ENCODE assay signal across 16 cellular contexts in the genomic region with DNA sequence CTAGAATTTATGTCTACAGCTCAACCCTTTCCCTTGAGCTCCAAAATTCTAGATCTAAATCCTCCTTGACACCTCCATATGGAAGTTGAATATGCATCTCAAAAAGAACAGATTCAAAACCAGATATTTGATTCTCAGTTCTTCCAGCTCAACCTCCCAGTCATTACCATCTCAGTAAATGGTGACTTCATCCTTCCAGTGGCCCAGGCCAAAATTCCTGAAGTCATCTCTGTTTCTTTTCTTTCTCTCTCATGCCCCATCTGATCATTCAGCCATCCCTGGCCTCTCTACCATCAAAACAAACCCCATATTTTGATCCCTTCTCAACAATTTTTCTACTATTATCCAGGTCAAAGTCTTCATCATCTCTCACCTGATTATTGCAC. TPM values are rescaled to one million over a fixed set of nuclear protein-coding genes. Genes with fewer than 3 reads are reported as not detected.
DNase-seq lines count a peak whose midpoint lies in the region; ATAC-seq and TF ChIP-seq lines count a peak whose summit lies in the region.
"Had no signal": no experiment of that assay in that cellular context is flagged by ENCODE, and none has a peak within 500 bp of the region (broad histone marks: within the 10 kb centered on the region; RNA-seq: fewer than 3 reads in every experiment).

No MANE protein-coding gene starts in this region.

- H3K4me1 ChIP-seq in IMR-90 (ENCODE audit: control insufficient read depth, insufficient read depth, low read length): peaks cover 16% of the 10 kb centered on the region
- peaks cover 31% of the 10 kb centered on the region for H3K4me1 ChIP-seq in fibroblast of lung (ENCODE audit: control insufficient read depth, extremely low read depth, insufficient read depth, low read length)
- H3K4me1 ChIP-seq in upper lobe of right lung: no peaks in the 10 kb centered on the region
- no peaks in the 10 kb centered on the region for H3K4me1 ChIP-seq in HAP-1
- H3K4me1 ChIP-seq: thyroid gland had no signal

- TF ChIP-seq RAD21 in IMR-90 (IDR thresholded peaks at IDR 0.05; ENCODE audit: low read length): no peak

- H3K4me2 ChIP-seq in IMR-90 (ENCODE audit: low read depth, low read length) (peak overlapping the region; percentile 56; the same call in 1 of the 2 replicates), fibroblast of lung (ENCODE audit: extremely low read depth, insufficient read depth, low read length) (peak overlapping the region; percentile 4)

- intact Hi-C loops in IMR-90 (cut with micrococcal nuclease): loop anchor here (1.0 kb wide), 2 partner anchors 29 to 162 kb away; a partner anchor contains a TSS
- intact Hi-C loops in upper lobe of right lung (cut with DNase I): no loop called here

- H3K9me3 ChIP-seq in IMR-90 (ENCODE audit: control insufficient read depth, insufficient read depth, low read length): no peaks in the 10 kb centered on the region
- H3K9me3 ChIP-seq in fibroblast of lung (ENCODE audit: control insufficient read depth, insufficient read depth, low read depth, low read length): no peaks in the 10 kb centered on the region
- no peaks in the 10 kb centered on the region for H3K9me3 ChIP-seq in upper lobe of right lung
- no peaks in the 10 kb centered on the region for H3K9me3 ChIP-seq in HAP-1
- H3K9me3 ChIP-seq: neutrophil, thyroid gland had no signal

- CTCF ChIA-PET in IMR-90 (lab: Yijun Ruan, JAX): interaction anchor here (0.6 to 1.0 kb wide), 2 partner anchors 102 to 187 kb away, joined by 3 read pairs; no protein-coding TSS in a partner anchor

- H3K4me1 Mint-ChIP-seq in mesothelial cell of epicardium: peaks cover 59% of the 10 kb centered on the region
- H3K4me1 Mint-ChIP-seq: activated naive CD4-positive, alpha-beta T cell treated with anti-CD3 and anti-CD28 coated beads, Interleukin-2, amount 10 ng/mL, durations not matched to agents 7 days and 5 days had no signal

- peak overlapping the region; percentile 93 for H3K27ac ChIP-seq in IMR-90 (ENCODE audit: insufficient read depth, low read length)
- peak overlapping the region; percentile 76 for H3K27ac ChIP-seq in fibroblast of lung (ENCODE audit: insufficient read depth, low read length)
- peak overlapping the region; percentile 47 for H3K27ac ChIP-seq in upper lobe of right lung
- H3K27ac ChIP-seq: C4-2B, neutrophil, thyroid gland had no signal

- H2BK15ac ChIP-seq in IMR-90 (ENCODE audit: low read depth, low read length): peak overlapping the region; percentile 48; the same call in 2 of the 3 replicates

- POLR2A ChIA-PET in IMR-90 (lab: Charles Lee; ENCODE audit: unreplicated experiment): no interaction called here

- H3K27me3 ChIP-seq in IMR-90 (ENCODE audit: control insufficient read depth, insufficient read depth, low read length): no peaks in the 10 kb centered on the region
- H3K27me3 ChIP-seq in fibroblast of lung (ENCODE audit: control insufficient read depth, insufficient read depth, low read length): no peaks in the 10 kb centered on the region
- H3K27me3 ChIP-seq in upper lobe of right lung: no peaks in the 10 kb centered on the region
- H3K27me3 ChIP-seq in HAP-1 (ENCODE audit: low read depth): no peaks in the 10 kb centered on the region
- H3K27me3 ChIP-seq: neutrophil, thyroid gland had no signal

- TF ChIP-seq CTCF in IMR-90 (conservative IDR thresholded peaks at IDR 0.05; ENCODE audit: low read depth, low read length) (no peak), fibroblast of lung (conservative IDR thresholded peaks at IDR 0.05 in 1 of 2, IDR thresholded peaks at IDR 0.05 in 1 of 2; ENCODE audit: low read depth in 1 of 2, low read length in 2 of 2) (no peak), mesothelial cell of epicardium (IDR thresholded peaks at IDR 0.05; ENCODE audit: unreplicated experiment) (no peak), upper lobe of right lung (IDR thresholded peaks at IDR 0.05) (no peak)

- H2BK20ac ChIP-seq in IMR-90 (ENCODE audit: low read depth, low read length): peak overlapping the region; percentile 92

- dilution Hi-C loops in IMR-90 (cut with HindIII; ENCODE audit: low sequenced_read_pairs, unreplicated experiment): no loop called here

- peak overlapping the region; percentile 87 for H3K14ac ChIP-seq in IMR-90 (replicated peaks; ENCODE audit: low read depth, low read length)

- no peaks in the 10 kb centered on the region for H3K79me2 ChIP-seq in fibroblast of lung (ENCODE audit: control insufficient read depth, insufficient read depth, low read length)

- in situ Hi-C loops in IMR-90 (cut with MboI; ENCODE audit: low sequenced_read_pairs) (loop anchor here (10.0 kb wide), 1 partner anchor 156 kb away; no protein-coding TSS in a partner anchor), HAP-1 (cut with MboI; ENCODE audit: low sequenced_read_pairs) (no loop called here)

- no peaks in the 10 kb centered on the region for H3K9me3 Mint-ChIP-seq in mesothelial cell of epicardium
- H3K9me3 Mint-ChIP-seq: activated naive CD4-positive, alpha-beta T cell treated with anti-CD3 and anti-CD28 coated beads, Interleukin-2, amount 10 ng/mL, durations not matched to agents 7 days and 5 days had no signal

- DNase-seq in IMR-90: peak; percentile 74
- DNase-seq in fibroblast of lung (ENCODE audit: low read depth in 2 of 2): peak in 1 of 2 donors; percentile 63
- DNase-seq in mesothelial cell of epicardium (ENCODE audit: low spot score in 2 of 2, unreplicated experiment in 2 of 2): no peak
- no peak for DNase-seq in upper lobe of right lung
- no peak for DNase-seq in medulla oblongata (ENCODE audit: extremely low spot score)
- no peak for DNase-seq in HAP-1 (ENCODE audit: low spot score in 2 of 2)
- DNase-seq in NCI-H1436 treated with DMSO at 0.1 percent for 48 hours (lab: John Stamatoyannopoulos, UW): no peak
- DNase-seq: activated naive CD4-positive, alpha-beta T cell treated with anti-CD3 and anti-CD28 coated beads, Interleukin-2, amount 10 ng/mL, durations not matched to agents 7 days and 5 days; central memory CD4-positive, alpha-beta T cell; NCI-H1092 treated with DMSO at 0.1 percent for 48 hours; NCI-H345; thyroid gland had no signal

- no peak for TF ChIP-seq POLR2A in IMR-90 (IDR thresholded peaks at IDR 0.05; ENCODE audit: low read depth, low read length)

- H3K27ac Mint-ChIP-seq in mesothelial cell of epicardium: peak overlapping the region; percentile 81
- H3K27ac Mint-ChIP-seq: activated naive CD4-positive, alpha-beta T cell treated with anti-CD3 and anti-CD28 coated beads, Interleukin-2, amount 10 ng/mL, durations not matched to agents 7 days and 5 days had no signal

- H3K4me3 ChIP-seq in IMR-90 (ENCODE audit: insufficient read depth, low read depth, low read length) (no peak overlapping the region), fibroblast of lung (replicated peaks in 1 of 4; ENCODE audit: control extremely low read depth in 1 of 4, insufficient read depth in 1 of 4, low read depth in 3 of 4, low read length in 4 of 4) (no peak overlapping the region), upper lobe of right lung (no peak overlapping the region), HAP-1 (no peak overlapping the region)
- H3K4me3 ChIP-seq: lung, thyroid gland had no signal

- H2BK5ac ChIP-seq in IMR-90 (ENCODE audit: low read depth, low read length, poor library complexity, severe bottlenecking): peak overlapping the region; percentile 96

- H2AFZ ChIP-seq in IMR-90 (replicated peaks; ENCODE audit: low read length, poor library complexity) (no peak overlapping the region), fibroblast of lung (ENCODE audit: low read length) (no peak overlapping the region)

- peak overlapping the region; percentile 28 to 83; a peak in 3 of 4 replicates for H4K8ac ChIP-seq in IMR-90 (ENCODE audit: low read depth in 2 of 2, low read length in 2 of 2)

- BruUV-seq in IMR-90 (replicated peaks; lab: Mats Ljungman, UMichigan): no TSS peak

- peak overlapping the region; percentile 93 for H2BK120ac ChIP-seq in IMR-90 (ENCODE audit: low read depth, low read length)

- H3K36me3 ChIP-seq in IMR-90 (ENCODE audit: control insufficient read depth, insufficient read depth, low read length): peaks cover 9% of the 10 kb centered on the region; the same call in 1 of the 2 replicates
- H3K36me3 ChIP-seq in fibroblast of lung (ENCODE audit: control insufficient read depth, insufficient read depth, low read length): peaks cover 2% of the 10 kb centered on the region
- H3K36me3 ChIP-seq in upper lobe of right lung: no peaks in the 10 kb centered on the region
- H3K36me3 ChIP-seq in HAP-1 (replicated peaks): no peaks in the 10 kb centered on the region
- H3K36me3 ChIP-seq: neutrophil, thyroid gland had no signal

- H3K27me3 Mint-ChIP-seq in mesothelial cell of epicardium (ENCODE audit: low read depth): no peaks in the 10 kb centered on the region
- H3K27me3 Mint-ChIP-seq: activated naive CD4-positive, alpha-beta T cell treated with anti-CD3 and anti-CD28 coated beads, Interleukin-2, amount 10 ng/mL, durations not matched to agents 7 days and 5 days had no signal

- H3K4me3 Mint-ChIP-seq in mesothelial cell of epicardium: no peak overlapping the region
- H3K4me3 Mint-ChIP-seq: activated naive CD4-positive, alpha-beta T cell treated with anti-CD3 and anti-CD28 coated beads, Interleukin-2, amount 10 ng/mL, durations not matched to agents 7 days and 5 days had no signal

- H4K5ac ChIP-seq in IMR-90 (ENCODE audit: low read depth, low read length): peak overlapping the region; percentile 85; the same call in 1 of the 2 replicates

- peak overlapping the region; percentile 77 for H4K91ac ChIP-seq in IMR-90 (ENCODE audit: insufficient read depth, low read depth, low read length)

- H3K9me1 ChIP-seq in IMR-90 (ENCODE audit: insufficient read depth, low read length): peaks cover 8% of the 10 kb centered on the region

- H3K79me1 ChIP-seq in IMR-90 (ENCODE audit: low read depth in 1 of 2, low read length in 2 of 2): peaks cover 0 to 4% of the 10 kb centered on the region in 2 experiments; a peak in 1 of 4 replicates

- H2AK9ac ChIP-seq in IMR-90 (replicated peaks; ENCODE audit: low read depth, low read length, poor library complexity): no peak overlapping the region

- H3K23ac ChIP-seq in IMR-90 (ENCODE audit: low read depth, low read length): peak overlapping the region; percentile 78

- H3K9ac ChIP-seq in IMR-90 (ENCODE audit: low read depth, low read length) (no peak overlapping the region), fibroblast of lung (ENCODE audit: insufficient read depth, low read length) (no peak overlapping the region)

- H3K18ac ChIP-seq in IMR-90 (ENCODE audit: low read depth, low read length): peak overlapping the region; percentile 95

- H2AK5ac ChIP-seq in IMR-90 (ENCODE audit: low read depth, low read length): peak overlapping the region; percentile 94; the same call in 1 of the 2 replicates

- peak overlapping the region; percentile 93; the same call in 1 of the 2 replicates for H3K4ac ChIP-seq in IMR-90 (ENCODE audit: low read depth, low read length)

- H3K36me3 Mint-ChIP-seq in mesothelial cell of epicardium: peaks cover 11% of the 10 kb centered on the region
- H3K36me3 Mint-ChIP-seq: activated naive CD4-positive, alpha-beta T cell treated with anti-CD3 and anti-CD28 coated beads, Interleukin-2, amount 10 ng/mL, durations not matched to agents 7 days and 5 days had no signal

- ATAC-seq in IMR-90 (ENCODE audit: low read depth) (peak; percentile 42), upper lobe of right lung (no peak)
- ATAC-seq: HepG2 had no signal

- H4K20me1 ChIP-seq in IMR-90 (ENCODE audit: insufficient read depth, low read length): no peaks in the 10 kb centered on the region
- no peaks in the 10 kb centered on the region for H4K20me1 ChIP-seq in fibroblast of lung (ENCODE audit: control insufficient read depth, extremely low read depth, insufficient read depth, low read length)

- H3K56ac ChIP-seq in IMR-90 (ENCODE audit: extremely low read depth, insufficient read depth, low read length): peak overlapping the region; percentile 37; the same call in 1 of the 2 replicates

RNA-seq across cellular contexts. Expression of a gene that starts 29.4 kb away (rescaled TPM):
- total RNA-seq in IMR-90 (2012; rRNA removed) (46.1 and 50.0 TPM in 2 replicates), fibroblast of lung (217 and 240 TPM in 2 replicates), mesothelial cell of epicardium (490 to 545 TPM (median 508 TPM) in 3 replicates), upper lobe of right lung (361 TPM)
- polyA plus RNA-seq in IMR-90 (2012; rRNA removed) (49.1 and 70.5 TPM in 2 replicates), fibroblast of lung (146 and 577 TPM in 2 replicates)
- 12.4 and 21.1 TPM in 2 replicates for polyA plus RNA-seq in IMR-90 (2012; cell fraction: cytosol; rRNA removed)
- polyA plus RNA-seq in IMR-90 (2012; cell fraction: nucleus; rRNA removed; ENCODE audit: low replicate concordance): 3.0 and 48.6 TPM in 2 replicates
- polyA plus RNA-seq in fibroblast of lung (2012): 74.3 and 273 TPM in 2 replicates
- 12.2 and 24.6 TPM in 2 replicates for polyA minus RNA-seq in fibroblast of lung (ENCODE audit: low replicate concordance)
- total RNA-seq: HepG2 had no signal
- polyA plus RNA-seq: HepG2 had no signal

RNA-seq across cellular contexts. Expression of a gene that starts 42.0 kb away (rescaled TPM):
- total RNA-seq in IMR-90 (2012; rRNA removed) (223 and 241 TPM in 2 replicates), fibroblast of lung (586 and 902 TPM in 2 replicates), mesothelial cell of epicardium (1,349 to 1,406 TPM (median 1,402 TPM) in 3 replicates), upper lobe of right lung (753 TPM)
- polyA plus RNA-seq in IMR-90 (2012; rRNA removed) (792 and 965 TPM in 2 replicates), fibroblast of lung (2,179 and 4,941 TPM in 2 replicates)
- 379 and 539 TPM in 2 replicates for polyA plus RNA-seq in IMR-90 (2012; cell fraction: cytosol; rRNA removed)
- polyA plus RNA-seq in IMR-90 (2012; cell fraction: nucleus; rRNA removed; ENCODE audit: low replicate concordance): 63.3 and 526 TPM in 2 replicates
- 1,112 and 2,304 TPM in 2 replicates for polyA plus RNA-seq in fibroblast of lung (2012)
- 827 and 1,287 TPM in 2 replicates for polyA minus RNA-seq in fibroblast of lung (ENCODE audit: low replicate concordance)
- total RNA-seq: HepG2 had no signal
- polyA plus RNA-seq: HepG2 had no signal
